13 cellular contexts compared by ENCODE assay signal in the genomic region with DNA sequence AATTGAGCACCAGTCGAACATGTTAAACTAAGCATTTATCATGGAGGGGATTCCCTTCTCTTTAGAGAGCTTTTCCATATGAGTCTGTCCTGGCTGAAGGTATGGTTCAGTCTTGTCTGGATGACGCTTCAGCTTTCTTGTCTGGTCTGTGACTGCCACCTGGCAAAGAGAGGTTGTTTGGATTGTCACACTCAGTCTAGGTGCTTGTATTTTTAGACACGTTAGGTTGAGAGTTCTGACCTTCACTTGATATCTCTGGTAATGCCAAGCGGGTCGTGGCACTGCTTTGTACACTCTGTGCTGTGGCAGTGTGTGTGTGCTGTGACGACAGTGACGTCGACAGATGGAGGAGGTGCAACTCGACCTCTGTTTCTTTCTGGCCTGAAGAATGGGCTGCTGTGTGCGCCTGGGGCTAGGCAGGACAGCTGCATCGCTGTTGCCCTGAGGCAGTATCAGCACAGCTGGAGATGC. TPM values are rescaled to one million over a fixed set of nuclear protein-coding genes. Genes with fewer than 3 reads are reported as not detected.
DNase-seq lines count a peak whose midpoint lies in the region; FAIRE-seq and TF ChIP-seq lines count a peak whose summit lies in the region.
"Had no signal": no experiment of that assay in that cellular context is flagged by ENCODE, and none has a peak within 500 bp of the region (broad histone marks: within the 10 kb centered on the region; RNA-seq: fewer than 3 reads in every experiment).

No MANE protein-coding gene starts in this region.

- peak overlapping the region; percentile 89 for H3K27ac Mint-ChIP-seq in endothelial cell (ENCODE audit: unreplicated experiment)

- H3K4me2 ChIP-seq in Karpas-422 (ENCODE audit: low read depth, low read length, poor library complexity, severe bottlenecking) = no peak overlapping the region
- H3K4me2 ChIP-seq: PC-9 had no signal

- peaks cover 2% of the 10 kb centered on the region for H3K27me3 Mint-ChIP-seq in endothelial cell (ENCODE audit: unreplicated experiment)
- H3K27me3 Mint-ChIP-seq: naive B cell had no signal

- H3K27me3 ChIP-seq in ACC112 (ENCODE audit: insufficient read depth, low read length) (no peaks in the 10 kb centered on the region), Karpas-422 (ENCODE audit: low read length) (no peaks in the 10 kb centered on the region)
- H3K27me3 ChIP-seq: tibial nerve had no signal

- no peak for TF ChIP-seq POLR2A in GM12892 (IDR thresholded peaks at IDR 0.05; ENCODE audit: low read depth, low read length)

- H3K79me2 ChIP-seq in ACC112 (ENCODE audit: control insufficient read depth, insufficient read depth, low read length, unreplicated experiment) (peaks cover 89% of the 10 kb centered on the region), Karpas-422 (ENCODE audit: low read length) (peaks cover 91% of the 10 kb centered on the region)

- peaks cover 10% of the 10 kb centered on the region; the same call in 1 of the 2 replicates for H4K20me1 ChIP-seq in Karpas-422 (ENCODE audit: insufficient read depth, low read depth, low read length)

- H3K4me3 ChIP-seq in ACC112 (ENCODE audit: low read depth, low read length) (no peak overlapping the region), Karpas-422 (ENCODE audit: low read length) (no peak overlapping the region)
- H3K4me3 ChIP-seq: PC-9, tibial nerve had no signal

- no peak overlapping the region for H3K9ac ChIP-seq in Karpas-422 (ENCODE audit: low read length)

- peak overlapping the region; percentile 14; the same call in 1 of the 2 replicates for H3K27ac ChIP-seq in ACC112 (ENCODE audit: low read depth, low read length)
- no peak overlapping the region for H3K27ac ChIP-seq in Karpas-422 (ENCODE audit: low read length)
- H3K27ac ChIP-seq: PC-9, tibial nerve had no signal

- no peaks in the 10 kb centered on the region for H3K9me3 ChIP-seq in Karpas-422 (ENCODE audit: low read length)
- H3K9me3 ChIP-seq: tibial nerve had no signal

- no peak overlapping the region for H3K4me3 Mint-ChIP-seq in endothelial cell (ENCODE audit: unreplicated experiment)
- H3K4me3 Mint-ChIP-seq: naive B cell had no signal

- peaks cover 23% of the 10 kb centered on the region for H3K4me1 ChIP-seq in ACC112 (ENCODE audit: control insufficient read depth, insufficient read depth, low read length, unreplicated experiment)
- H3K4me1 ChIP-seq in Karpas-422 (ENCODE audit: low read length) = no peaks in the 10 kb centered on the region

- no peaks in the 10 kb centered on the region for H3K9me2 ChIP-seq in Karpas-422 (replicated peaks; ENCODE audit: insufficient read depth, low read length)

- no peak for TF ChIP-seq CTCF in endothelial cell (IDR thresholded peaks at IDR 0.05; ENCODE audit: unreplicated experiment)

- H3K36me3 Mint-ChIP-seq in endothelial cell (ENCODE audit: low read depth, unreplicated experiment) = peaks cover 7% of the 10 kb centered on the region
- H3K36me3 Mint-ChIP-seq: naive B cell had no signal

- H2AFZ ChIP-seq in ACC112 (ENCODE audit: low read length, unreplicated experiment) (no peak overlapping the region), Karpas-422 (ENCODE audit: low read length) (no peak overlapping the region)
- H2AFZ ChIP-seq: PC-9 had no signal

- FAIRE-seq in GM12892 (lab: Jason Lieb, UNC) = no peak

- DNase-seq in NCI-H2196 (lab: John Stamatoyannopoulos, UW; ENCODE audit: unreplicated experiment) (peak; percentile 32), endothelial cell (ENCODE audit: low spot score) (no peak), midbrain (lab: John Stamatoyannopoulos, UW) (peak; percentile 43), D341Med (ENCODE audit: low spot score) (no peak), Karpas-422 (no peak), GM12892 (ENCODE audit: insufficient read length) (no peak), NOMO-1 (lab: John Stamatoyannopoulos, UW; ENCODE audit: unreplicated experiment in 2 of 2) (no peak)
- DNase-seq: activated gamma-delta T cell, cortex of kidney, naive B cell, PC-9 had no signal

- H3K4me1 Mint-ChIP-seq in endothelial cell (ENCODE audit: unreplicated experiment) = peaks cover 15% of the 10 kb centered on the region

- H3K9me3 Mint-ChIP-seq in endothelial cell (ENCODE audit: unreplicated experiment) = no peaks in the 10 kb centered on the region
- H3K9me3 Mint-ChIP-seq: naive B cell had no signal

- H3K36me3 ChIP-seq in ACC112 (ENCODE audit: insufficient read depth, low read length) (0 out of 2 replicates have a peak, but pooled peaks cover 4% of the 10 kb centered on the region), Karpas-422 (ENCODE audit: insufficient read depth, low read length) (no peaks in the 10 kb centered on the region)

RNA-seq across cellular contexts. Expression of gene NOCT, which starts 12.6 kb away (rescaled TPM):
- 9.3 TPM for total RNA-seq in endothelial cell (ENCODE audit: unreplicated experiment)
- total RNA-seq in Karpas-422 (2014; rRNA removed; shearing (Covaris generic); ENCODE audit: low replicate concordance) = 10.6 and 12.6 TPM in 2 replicates
- polyA plus RNA-seq in GM12892 (2012; ENCODE audit: missing spikeins) = 7.2 TPM

Comparison
In these comparisons a context has a peak if more than half of its experiments do, and no peak if none do; other contexts are left out.
1. DNase-seq: peak in NCI-H2196 (single experiment) and midbrain (single experiment); none in endothelial cell (single experiment), D341Med (single experiment), Karpas-422 (single experiment), GM12892 (single experiment) and NOMO-1 (0 of 2).